In the genomic region with DNA sequence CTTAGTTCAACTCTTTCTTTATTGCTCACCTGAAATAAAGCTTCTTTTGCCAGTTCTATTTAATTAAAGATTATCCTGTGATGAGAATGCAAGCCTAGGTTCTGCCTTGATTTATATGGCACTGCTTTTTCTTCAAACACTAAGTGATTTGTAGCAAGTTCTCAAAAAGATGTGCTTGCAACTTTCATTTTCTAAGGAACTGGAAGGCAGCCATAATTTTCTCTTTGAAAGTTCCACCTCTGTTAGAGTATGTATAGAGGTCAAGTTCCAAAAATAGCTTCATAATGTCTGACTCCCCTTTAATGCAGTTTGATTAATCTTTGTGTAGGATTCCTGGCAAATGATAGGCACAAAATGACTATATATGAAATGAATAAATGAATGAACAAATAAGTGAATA, we compare ENCODE assay signal across 15 cellular contexts.
DNase-seq lines count a peak whose midpoint lies in the region; ATAC-seq and TF ChIP-seq lines count a peak whose summit lies in the region.
"Had no signal": no experiment of that assay in that cellular context is flagged by ENCODE, and none has a peak within 500 bp of the region (broad histone marks: within the 10 kb centered on the region; RNA-seq: fewer than 3 reads in every experiment).

No MANE protein-coding gene starts in this region.

- POLR2A ChIA-PET in MCF 10A (lab: Yijun Ruan, JAX) = interaction anchor here (0.6 to 2.9 kb wide), 13 partner anchors 9 to 529 kb away, joined by 3 to 16 read pairs (median 5); partner anchors contain the start of gene FLRT3

- no peaks in the 10 kb centered on the region for H3K9me3 ChIP-seq in mammary epithelial cell (replicated peaks; ENCODE audit: insufficient read depth, low read length)
- H3K9me3 ChIP-seq in GM23248 (ENCODE audit: low read depth) = no peaks in the 10 kb centered on the region
- H3K9me3 ChIP-seq: BLaER1 had no signal

- H3K4me3 Mint-ChIP-seq in MCF 10A (ENCODE audit: unreplicated experiment) = no peak overlapping the region
- H3K4me3 Mint-ChIP-seq in nephron = no peak overlapping the region
- H3K4me3 Mint-ChIP-seq: CD14-positive monocyte; CD4-positive, alpha-beta memory T cell; H9 had no signal

- H3K9me2 ChIP-seq in GM23248 (ENCODE audit: insufficient read depth) = no peaks in the 10 kb centered on the region

- no peak for ATAC-seq in GM18867 (IDR thresholded peaks at IDR 0.05; ENCODE audit: unreplicated experiment)

- no peak for DNase-seq in mammary epithelial cell
- no peak for DNase-seq in MCF 10A (ENCODE audit: unreplicated experiment)
- DNase-seq in RPMI8226 = peak; percentile 84
- no peak for DNase-seq in GM23248
- no peak for DNase-seq in effector CD4-positive, alpha-beta T cell
- DNase-seq: CD4-positive, alpha-beta memory T cell; DMS153; DMS79; GDM1; H9 had no signal

- H3K4me3 ChIP-seq in mammary epithelial cell (replicated peaks in 1 of 3; ENCODE audit: insufficient read depth in 1 of 3, low read depth in 2 of 3, low read length in 3 of 3) = no peak overlapping the region
- H3K4me3 ChIP-seq in GM23248 = no peak overlapping the region
- H3K4me3 ChIP-seq: BLaER1 had no signal

- no peaks in the 10 kb centered on the region for H4K20me1 ChIP-seq in mammary epithelial cell (ENCODE audit: insufficient read depth, low read length)
- no peaks in the 10 kb centered on the region for H4K20me1 ChIP-seq in GM23248 (ENCODE audit: insufficient read depth)
- H4K20me1 ChIP-seq: BLaER1 had no signal

- H3K27ac Mint-ChIP-seq in MCF 10A (ENCODE audit: low read depth, unreplicated experiment) = no peak overlapping the region
- peak overlapping the region in 2 of 3 experiments; percentile 46 to 64 for H3K27ac Mint-ChIP-seq in nephron
- H3K27ac Mint-ChIP-seq: CD14-positive monocyte; CD4-positive, alpha-beta memory T cell had no signal

- no peak overlapping the region for H3K27ac ChIP-seq in mammary epithelial cell (ENCODE audit: insufficient read depth, low read depth, low read length)
- H3K27ac ChIP-seq in GM23248 = no peak overlapping the region
- H3K27ac ChIP-seq: 22Rv1, BLaER1 had no signal

- H3K36me3 ChIP-seq in mammary epithelial cell (ENCODE audit: insufficient read depth, low read length) (no peaks in the 10 kb centered on the region), GM23248 (ENCODE audit: low read depth) (no peaks in the 10 kb centered on the region)
- H3K36me3 ChIP-seq: BLaER1 had no signal

- dilution Hi-C loops in mammary epithelial cell (cut with HindIII; ENCODE audit: low sequenced_read_pairs) = no loop called here

- H3K79me2 ChIP-seq in mammary epithelial cell (ENCODE audit: insufficient read depth, low read length) = no peaks in the 10 kb centered on the region
- H3K79me2 ChIP-seq in GM23248 (ENCODE audit: insufficient read depth) = no peaks in the 10 kb centered on the region

- H3K4me2 ChIP-seq in mammary epithelial cell (ENCODE audit: insufficient read depth, low read depth, low read length) (peak overlapping the region; percentile 40), GM23248 (ENCODE audit: unreplicated experiment) (no peak overlapping the region)
- H3K4me2 ChIP-seq: BLaER1 had no signal

- CTCF ChIA-PET in mammary epithelial cell (lab: Charles Lee; ENCODE audit: low non-redundant PET) (no interaction called here), MCF 10A (lab: Yijun Ruan, JAX) (interaction anchor here (0.6 to 1.9 kb wide), 5 partner anchors 82 to 1449 kb away, joined by 3 to 7 read pairs (median 3); no protein-coding TSS in a partner anchor)

- H2AFZ ChIP-seq in mammary epithelial cell (ENCODE audit: low read depth, low read length) (no peak overlapping the region), GM23248 (no peak overlapping the region)

- H3K36me3 Mint-ChIP-seq in MCF 10A (ENCODE audit: insufficient read depth, unreplicated experiment) = no peaks in the 10 kb centered on the region
- no peaks in the 10 kb centered on the region for H3K36me3 Mint-ChIP-seq in nephron (ENCODE audit: low read depth)
- H3K36me3 Mint-ChIP-seq: CD14-positive monocyte; CD4-positive, alpha-beta memory T cell had no signal

- H3K4me1 ChIP-seq in mammary epithelial cell (ENCODE audit: insufficient read depth, low read length) (peaks cover 18% of the 10 kb centered on the region), GM23248 (ENCODE audit: insufficient read depth) (peaks cover 7% of the 10 kb centered on the region; the same call in 1 of the 2 replicates)
- H3K4me1 ChIP-seq: BLaER1 had no signal

- H3F3A ChIP-seq in GM23248 (ENCODE audit: insufficient read depth) = no peaks in the 10 kb centered on the region

- no peaks in the 10 kb centered on the region for H3K27me3 Mint-ChIP-seq in MCF 10A (ENCODE audit: insufficient read depth, unreplicated experiment)
- peaks cover 4% of the 10 kb centered on the region for H3K27me3 Mint-ChIP-seq in nephron (ENCODE audit: low read depth)
- H3K27me3 Mint-ChIP-seq: CD4-positive, alpha-beta memory T cell had no signal

- H3K9ac ChIP-seq in mammary epithelial cell (ENCODE audit: insufficient read depth, low read length) (no peak overlapping the region), GM23248 (no peak overlapping the region)
- H3K9ac ChIP-seq: BLaER1 had no signal

- TF ChIP-seq CTCF in mammary epithelial cell (conservative IDR thresholded peaks at IDR 0.05 in 1 of 2, IDR thresholded peaks at IDR 0.05 in 1 of 2; ENCODE audit: extremely low read depth in 1 of 2, insufficient read depth in 1 of 2, low read depth in 1 of 2, low read length in 2 of 2) (no peak), MCF 10A (IDR thresholded peaks at IDR 0.05; ENCODE audit: unreplicated experiment) (no peak), nephron (IDR thresholded peaks at IDR 0.05; ENCODE audit: unreplicated experiment in 3 of 3) (no peak)

- H3K27me3 ChIP-seq in mammary epithelial cell (ENCODE audit: insufficient read depth, low read length) (no peaks in the 10 kb centered on the region), GM23248 (replicated peaks; ENCODE audit: insufficient read depth) (no peaks in the 10 kb centered on the region)
- H3K27me3 ChIP-seq: BLaER1 had no signal

- in situ Hi-C loops in mammary epithelial cell (cut with MboI; ENCODE audit: low sequenced_read_pairs in 2 of 2) = no loop called here
- in situ Hi-C loops in GM23248 (cut with MboI) = no loop called here

- H3K4me1 Mint-ChIP-seq in MCF 10A (ENCODE audit: insufficient read depth, unreplicated experiment) (peaks cover 13% of the 10 kb centered on the region), nephron (peaks cover 14% of the 10 kb centered on the region)
- H3K4me1 Mint-ChIP-seq: CD14-positive monocyte; CD4-positive, alpha-beta memory T cell had no signal

- intact Hi-C loops in mammary epithelial cell (cut with micrococcal nuclease) (no loop called here), MCF 10A (cut with micrococcal nuclease) (no loop called here)

- no peaks in the 10 kb centered on the region for H3K9me3 Mint-ChIP-seq in MCF 10A (ENCODE audit: unreplicated experiment)
- H3K9me3 Mint-ChIP-seq in nephron = no peaks in the 10 kb centered on the region

- BruUV-seq in mammary epithelial cell (replicated peaks; lab: Mats Ljungman, UMichigan) (TSS peak; percentile 32), MCF 10A (replicated peaks; lab: Mats Ljungman, UMichigan) (no TSS peak)
